Comparison of ENCODE assay signal across 8 cellular contexts in genomic region chr12:52023976-52024688, GRCh38. TPM values are rescaled to one million over a fixed set of nuclear protein-coding genes. Genes with fewer than 3 reads are reported as not detected.
DNase-seq lines count a peak whose midpoint lies in the region; ATAC-seq and TF ChIP-seq lines count a peak whose summit lies in the region.

No MANE protein-coding gene starts in this region.

- H3K36me3 ChIP-seq in adipocyte (ENCODE audit: control insufficient read depth, insufficient read depth, low read length, severe bottlenecking) (no peaks in the 10 kb centered on the region), lower lobe of right lung (no peaks in the 10 kb centered on the region), uterus (no peaks in the 10 kb centered on the region)

- H3K36me3 Mint-ChIP-seq in activated naive CD4-positive, alpha-beta T cell treated with anti-CD3 and anti-CD28 coated beads, Interleukin-2, amount 50 U/mL, for 24 hours, result no peaks in the 10 kb centered on the region

- peaks cover 42% of the 10 kb centered on the region for H3K4me1 Mint-ChIP-seq in activated naive CD4-positive, alpha-beta T cell treated with anti-CD3 and anti-CD28 coated beads, Interleukin-2, amount 50 U/mL, for 24 hours

- intact Hi-C loops in lower lobe of right lung (cut with DNase I), result no loop called here
- intact Hi-C loops in uterus (cut with DNase I; ENCODE audit: low total_unique reads), result no loop called here

- H3K9ac ChIP-seq in adipocyte (ENCODE audit: low read length), result peak overlapping the region; percentile 45

- no peak for TF ChIP-seq POLR2A in uterus (IDR thresholded peaks at IDR 0.05)

- H3K27ac ChIP-seq in lower lobe of right lung (peak overlapping the region; percentile 62), uterus (peak overlapping the region; percentile 60 to 65)

- ATAC-seq in lower lobe of right lung, result no peak
- no peak for ATAC-seq in HG02588 (IDR thresholded peaks at IDR 0.05; ENCODE audit: unreplicated experiment)

- H3K27ac Mint-ChIP-seq in activated naive CD4-positive, alpha-beta T cell treated with anti-CD3 and anti-CD28 coated beads, Interleukin-2, amount 50 U/mL, for 24 hours, result peak overlapping the region; percentile 95

- no peak for DNase-seq in activated naive CD4-positive, alpha-beta T cell (lab: John Stamatoyannopoulos, UW)
- DNase-seq in adipocyte (ENCODE audit: low read depth), result no peak
- no peak for DNase-seq in lower lobe of right lung
- DNase-seq in uterus, result no peak
- DNase-seq in NCI-H2107 treated with DMSO at 0.1 percent for 48 hours (lab: John Stamatoyannopoulos, UW; ENCODE audit: unreplicated experiment), result no peak
- no peak for DNase-seq in foreskin melanocyte

- H3K9me3 ChIP-seq in adipocyte (ENCODE audit: control insufficient read depth, low read length) (no peaks in the 10 kb centered on the region), lower lobe of right lung (no peaks in the 10 kb centered on the region), uterus (no peaks in the 10 kb centered on the region)

- H3K4me1 ChIP-seq in adipocyte (ENCODE audit: control insufficient read depth, insufficient read depth, low read length) (peaks cover 17% of the 10 kb centered on the region), lower lobe of right lung (peaks cover 49% of the 10 kb centered on the region), uterus (peaks cover 0 to 4% of the 10 kb centered on the region in 2 donors)

- no peaks in the 10 kb centered on the region for H3K27me3 ChIP-seq in adipocyte (replicated peaks; ENCODE audit: control insufficient read depth, insufficient read depth, low read length)
- no peaks in the 10 kb centered on the region for H3K27me3 ChIP-seq in lower lobe of right lung (ENCODE audit: low read depth)
- H3K27me3 ChIP-seq in uterus, result no peaks in the 10 kb centered on the region

- H3K4me3 Mint-ChIP-seq in activated naive CD4-positive, alpha-beta T cell treated with anti-CD3 and anti-CD28 coated beads, Interleukin-2, amount 50 U/mL, for 24 hours, result peak overlapping the region; percentile 87

- TF ChIP-seq CTCF in lower lobe of right lung (IDR thresholded peaks at IDR 0.05), result peak; percentile 9
- no peak for TF ChIP-seq CTCF in uterus (IDR thresholded peaks at IDR 0.05)

- H3K9me3 Mint-ChIP-seq in activated naive CD4-positive, alpha-beta T cell treated with anti-CD3 and anti-CD28 coated beads, Interleukin-2, amount 50 U/mL, for 24 hours, result no peaks in the 10 kb centered on the region

- H3K27me3 Mint-ChIP-seq in activated naive CD4-positive, alpha-beta T cell treated with anti-CD3 and anti-CD28 coated beads, Interleukin-2, amount 50 U/mL, for 24 hours, result no peaks in the 10 kb centered on the region

- H3K4me3 ChIP-seq in adipocyte (ENCODE audit: low read length) (peak overlapping the region; percentile 54), lower lobe of right lung (peak overlapping the region; percentile 63), uterus (peak overlapping the region in 1 of 2 donors; percentile 56)

RNA-seq across cellular contexts. Expression of gene TAMALIN, which starts 17.4 kb away (rescaled TPM):
- total RNA-seq in lower lobe of right lung (85.5 TPM), uterus (100 to 1,000 TPM in 1 of 4 donors, 10 to 100 TPM in 2, 1 to 10 TPM in 1; 6.4 to 153 (median 42.1) TPM)

RNA-seq across cellular contexts. Expression of gene NR4A1, which starts 27.1 kb away (rescaled TPM):
- total RNA-seq in lower lobe of right lung (39.3 TPM), uterus (100 to 1,000 TPM in 3 of 4 donors, 10 to 100 TPM in 1; 31.7 to 297 (median 135) TPM)

RNA-seq across cellular contexts. Expression of gene ATG101, which starts 45.6 kb away (rescaled TPM):
- total RNA-seq in lower lobe of right lung, result 31.8 TPM
- 10 to 100 TPM; 28.3 to 42.1 (median 37.2) TPM for total RNA-seq in uterus

RNA-seq across cellular contexts. Expression of gene SMIM41, which starts 55.4 kb away (rescaled TPM):
- total RNA-seq in lower lobe of right lung, result 4.3 TPM
- not detected for total RNA-seq in uterus
